ENCODE assay signal across 9 cellular contexts in the genomic region with DNA sequence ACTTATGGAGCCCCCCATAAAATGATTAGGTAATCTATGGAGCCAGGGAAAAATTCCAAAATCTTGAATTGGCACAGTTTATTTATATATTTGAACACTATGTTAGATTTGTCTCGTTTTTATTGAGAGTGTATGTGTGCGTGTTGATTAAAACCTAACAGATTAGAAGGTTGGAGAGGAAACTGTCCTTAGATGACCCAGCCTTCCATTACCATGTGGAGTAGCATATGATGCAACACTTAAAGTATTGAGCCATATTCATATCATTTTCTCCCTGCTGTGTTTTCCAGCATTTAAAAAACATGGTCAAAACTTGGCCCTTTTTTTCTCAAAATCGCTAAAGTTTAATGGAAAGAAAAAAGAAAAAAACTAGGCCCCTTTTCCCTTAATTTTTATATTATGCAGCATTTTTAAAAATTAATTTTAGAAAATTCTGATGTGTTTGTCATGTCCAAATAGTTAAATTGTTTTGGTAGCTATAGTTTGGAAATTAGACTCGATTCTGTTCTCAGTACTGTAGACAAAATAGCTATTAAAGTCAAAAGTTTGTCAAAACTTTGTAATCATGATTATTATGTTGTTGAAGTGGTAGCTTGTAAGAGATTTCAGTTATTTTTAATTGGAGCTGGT. TPM values are rescaled to one million over a fixed set of nuclear protein-coding genes. Genes with fewer than 3 reads are reported as not detected.
DNase-seq lines count a peak whose midpoint lies in the region; ATAC-seq, FAIRE-seq and TF ChIP-seq lines count a peak whose summit lies in the region.
"Had no signal": no experiment of that assay in that cellular context is flagged by ENCODE, and none has a peak within 500 bp of the region (broad histone marks: within the 10 kb centered on the region; RNA-seq: fewer than 3 reads in every experiment).

No MANE protein-coding gene starts in this region.

- peak overlapping the region; percentile 60 for H3K27ac Mint-ChIP-seq in astrocyte (ENCODE audit: unreplicated experiment)

- H3K27me3 ChIP-seq in DOHH2 (ENCODE audit: control insufficient read depth, low read length) (no peaks in the 10 kb centered on the region), astrocyte (ENCODE audit: insufficient read depth, low read length) (peaks cover 4% of the 10 kb centered on the region), muscle layer of duodenum (ENCODE audit: low read depth, low read length) (no peaks in the 10 kb centered on the region), MM.1S (replicated peaks; ENCODE audit: insufficient read depth, low read length) (no peaks in the 10 kb centered on the region)

- DNase-seq in KG1 (lab: John Stamatoyannopoulos, UW), result peak; percentile 29
- no peak for DNase-seq in astrocyte (ENCODE audit: low read depth)
- DNase-seq in NCI-H1694 (lab: John Stamatoyannopoulos, UW), result no peak
- no peak for DNase-seq in MM.1S
- DNase-seq: effector CD8-positive, alpha-beta T cell had no signal

- no peak for TF ChIP-seq CTCF in DOHH2 (IDR thresholded peaks at IDR 0.05; ENCODE audit: low read depth, low read length, poor library complexity, severe bottlenecking)
- TF ChIP-seq CTCF in astrocyte (IDR thresholded peaks at IDR 0.05; ENCODE audit: insufficient read depth, low read depth, low read length), result no peak
- no peak for TF ChIP-seq CTCF in MM.1S (IDR thresholded peaks at IDR 0.05; ENCODE audit: low read length)

- peaks cover 24% of the 10 kb centered on the region for H3K79me2 ChIP-seq in DOHH2 (ENCODE audit: control insufficient read depth, low read length)
- no peaks in the 10 kb centered on the region for H3K79me2 ChIP-seq in astrocyte (ENCODE audit: insufficient read depth, low read length)
- H3K79me2 ChIP-seq in MM.1S (ENCODE audit: low read length), result no peaks in the 10 kb centered on the region

- FAIRE-seq in astrocyte (lab: Jason Lieb, UNC), result no peak

- peaks cover 30% of the 10 kb centered on the region for H3K4me1 ChIP-seq in DOHH2 (ENCODE audit: control insufficient read depth, low read length)
- peaks cover 7% of the 10 kb centered on the region for H3K4me1 ChIP-seq in astrocyte (ENCODE audit: insufficient read depth, low read length)
- H3K4me1 ChIP-seq in muscle layer of duodenum (ENCODE audit: control insufficient read depth in 1 of 2, insufficient read depth in 2 of 2, low read length in 2 of 2), result peaks cover 10 to 21% of the 10 kb centered on the region in 2 donors
- peaks cover 6% of the 10 kb centered on the region; the same call in 1 of the 2 replicates for H3K4me1 ChIP-seq in MM.1S (ENCODE audit: low read length)

- H3K36me3 ChIP-seq in DOHH2 (ENCODE audit: control insufficient read depth, low read length), result 0 out of 2 replicates have a peak, but pooled peaks cover 2% of the 10 kb centered on the region
- no peaks in the 10 kb centered on the region for H3K36me3 ChIP-seq in astrocyte (ENCODE audit: insufficient read depth, low read length)
- H3K36me3 ChIP-seq in muscle layer of duodenum (ENCODE audit: control insufficient read depth in 1 of 2, insufficient read depth in 2 of 2, low read length in 2 of 2), result no peaks in the 10 kb centered on the region
- H3K36me3 ChIP-seq in MM.1S (replicated peaks; ENCODE audit: insufficient read depth, low read length), result no peaks in the 10 kb centered on the region

- H3K9ac ChIP-seq in astrocyte (ENCODE audit: low read length) (no peak overlapping the region), MM.1S (ENCODE audit: low read length) (no peak overlapping the region)

- ATAC-seq in GM19023 (IDR thresholded peaks at IDR 0.05; ENCODE audit: unreplicated experiment), result no peak
- ATAC-seq in HG02759 (IDR thresholded peaks at IDR 0.05; ENCODE audit: unreplicated experiment), result no peak

- H3K9me3 ChIP-seq in DOHH2 (ENCODE audit: control insufficient read depth, insufficient read depth, low read length) (no peaks in the 10 kb centered on the region), astrocyte (ENCODE audit: insufficient read depth, low read depth, low read length) (no peaks in the 10 kb centered on the region), muscle layer of duodenum (ENCODE audit: control insufficient read depth in 1 of 2, low read length in 2 of 2) (no peaks in the 10 kb centered on the region), MM.1S (replicated peaks; ENCODE audit: insufficient read depth, low read length) (no peaks in the 10 kb centered on the region)

- H4K20me1 ChIP-seq in DOHH2 (ENCODE audit: control insufficient read depth, insufficient read depth, low read depth, low read length), result no peaks in the 10 kb centered on the region
- H4K20me1 ChIP-seq in astrocyte (ENCODE audit: insufficient read depth, low read length), result no peaks in the 10 kb centered on the region
- H4K20me1 ChIP-seq in MM.1S (ENCODE audit: insufficient read depth, low read length), result no peaks in the 10 kb centered on the region

- peak overlapping the region; percentile 95 for H3K4me2 ChIP-seq in DOHH2 (ENCODE audit: low read length)
- no peak overlapping the region for H3K4me2 ChIP-seq in astrocyte (ENCODE audit: low read length)
- H3K4me2 ChIP-seq in MM.1S (ENCODE audit: low read depth, low read length), result no peak overlapping the region

- H3K27ac ChIP-seq in DOHH2 (ENCODE audit: low read depth, low read length) (no peak overlapping the region), astrocyte (ENCODE audit: low read depth, low read length) (no peak overlapping the region), muscle layer of duodenum (ENCODE audit: low read length) (peak overlapping the region; percentile 19), MM.1S (ENCODE audit: low read length) (no peak overlapping the region)

- H3K4me3 Mint-ChIP-seq in astrocyte (ENCODE audit: unreplicated experiment), result peak overlapping the region; percentile 93

- H3K9me3 Mint-ChIP-seq in astrocyte (ENCODE audit: unreplicated experiment), result no peaks in the 10 kb centered on the region

- H2AFZ ChIP-seq in astrocyte (ENCODE audit: low read depth, low read length), result no peak overlapping the region
- no peak overlapping the region for H2AFZ ChIP-seq in MM.1S (ENCODE audit: low read length)

- H3F3A ChIP-seq in DOHH2 (ENCODE audit: control insufficient read depth, insufficient read depth) (peaks cover 3% of the 10 kb centered on the region; the same call in 1 of the 2 replicates), MM.1S (ENCODE audit: insufficient read depth, low read length) (peaks cover 10% of the 10 kb centered on the region; the same call in 1 of the 2 replicates)

- peaks cover 19% of the 10 kb centered on the region for H3K4me1 Mint-ChIP-seq in astrocyte (ENCODE audit: low read depth, unreplicated experiment)

- peaks cover 2% of the 10 kb centered on the region for H3K36me3 Mint-ChIP-seq in astrocyte (ENCODE audit: low read depth, unreplicated experiment)

- H3K9me2 ChIP-seq in DOHH2 (replicated peaks; ENCODE audit: control insufficient read depth, low read length) (no peaks in the 10 kb centered on the region), MM.1S (replicated peaks; ENCODE audit: insufficient read depth, low read length) (no peaks in the 10 kb centered on the region)

- peak overlapping the region; percentile 82 for H3K4me3 ChIP-seq in DOHH2 (ENCODE audit: low read length)
- no peak overlapping the region for H3K4me3 ChIP-seq in astrocyte (ENCODE audit: insufficient read depth, low read depth, low read length)
- peak overlapping the region in 1 of 2 donors; percentile 67 for H3K4me3 ChIP-seq in muscle layer of duodenum (ENCODE audit: low read depth in 1 of 2, low read length in 2 of 2)
- H3K4me3 ChIP-seq in MM.1S (ENCODE audit: low read length), result no peak overlapping the region

- H3K27me3 Mint-ChIP-seq in astrocyte (ENCODE audit: low read depth, unreplicated experiment), result no peaks in the 10 kb centered on the region

RNA-seq across cellular contexts. Expression of a gene that starts 2.3 kb away (rescaled TPM):
- total RNA-seq in astrocyte, result 34.1 and 36.9 TPM in 2 replicates
